Comparison of ENCODE assay signal across 8 cellular contexts in genomic region chr3:150410311-150411105, GRCh38. TPM values are rescaled to one million over a fixed set of nuclear protein-coding genes. Genes with fewer than 3 reads are reported as not detected.
DNase-seq lines count a peak whose midpoint lies in the region; ATAC-seq and TF ChIP-seq lines count a peak whose summit lies in the region.

No MANE protein-coding gene starts in this region.

- H3K4me1 ChIP-seq in CD8-positive, alpha-beta memory T cell (ENCODE audit: insufficient read depth, low read length), result peaks cover 48% of the 10 kb centered on the region
- H3K4me1 ChIP-seq in SJCRH30 (peaks cover 12% of the 10 kb centered on the region), adrenal gland (replicated peaks in 1 of 2) (peaks cover 29 to 52% of the 10 kb centered on the region in 2 donors), heart left ventricle (peaks cover 0 to 52% (median 30%) of the 10 kb centered on the region in 12 donors), parathyroid adenoma (peaks cover 9% of the 10 kb centered on the region)

- peak; percentile 9 to 51 (median 21) for DNase-seq in CD8-positive, alpha-beta memory T cell
- DNase-seq in HFF-Myc (ENCODE audit: extremely low read depth, low read depth) (no peak), SJCRH30 (peak; percentile 56 to 67), adrenal gland (peak; percentile 40 to 79 (median 60)), heart left ventricle (peak; percentile 44 to 74 (median 47)), NCI-H128 (lab: John Stamatoyannopoulos, UW; ENCODE audit: unreplicated experiment) (no peak)

- peak overlapping the region; percentile 23 for H2AFZ ChIP-seq in parathyroid adenoma

- peak overlapping the region; percentile 91 for H3K27ac ChIP-seq in CD8-positive, alpha-beta memory T cell (ENCODE audit: low read depth, low read length)
- H3K27ac ChIP-seq in SJCRH30, result peak overlapping the region; percentile 95
- peak overlapping the region; percentile 98 to 100 (median 99) for H3K27ac ChIP-seq in adrenal gland
- H3K27ac ChIP-seq in heart left ventricle, result peak overlapping the region; percentile 96 to 100 (median 99)
- H3K27ac ChIP-seq in parathyroid adenoma, result peak overlapping the region; percentile 98

- 0% methylated on average over 18 to 68 of the region's 68 CpGs for WGBS in adrenal gland, 4 donors
- WGBS in heart left ventricle, 4 donors, result 0 to 1% (median 0%) methylated on average over 22 to 68 of the region's 68 CpGs

- no peaks in the 10 kb centered on the region for H3K27me3 ChIP-seq in CD8-positive, alpha-beta memory T cell (ENCODE audit: insufficient read depth, low read length, poor library complexity, severe bottlenecking)
- H3K27me3 ChIP-seq in SJCRH30, result no peaks in the 10 kb centered on the region
- H3K27me3 ChIP-seq in adrenal gland, result no peaks in the 10 kb centered on the region
- no peaks in the 10 kb centered on the region for H3K27me3 ChIP-seq in heart left ventricle
- H3K27me3 ChIP-seq in parathyroid adenoma (ENCODE audit: control insufficient read depth, insufficient read depth, low read length), result no peaks in the 10 kb centered on the region

- peak in 3 of 4 donors; percentile 5 to 8 (median 6) for ATAC-seq in heart left ventricle
- no peak for ATAC-seq in GM21423 (IDR thresholded peaks at IDR 0.05; ENCODE audit: unreplicated experiment)

- TF ChIP-seq POLR2A in adrenal gland (IDR thresholded peaks at IDR 0.05) (no peak), heart left ventricle (IDR thresholded peaks at IDR 0.05) (no peak)

- H3K27me3 Mint-ChIP-seq in CD8-positive, alpha-beta memory T cell, result peaks cover 0 to 2% of the 10 kb centered on the region in 2 donors

- peaks cover 0 to 41% (median 0%) of the 10 kb centered on the region in 3 donors for H3K36me3 Mint-ChIP-seq in CD8-positive, alpha-beta memory T cell

- H3K27ac Mint-ChIP-seq in CD8-positive, alpha-beta memory T cell, result peak overlapping the region in 7 of 8 donors; percentile 69 to 93 (median 89)

- peaks cover 55 to 61% (median 58%) of the 10 kb centered on the region in 3 donors for H3K4me1 Mint-ChIP-seq in CD8-positive, alpha-beta memory T cell

- no peaks in the 10 kb centered on the region for H3K9me3 ChIP-seq in CD8-positive, alpha-beta memory T cell (ENCODE audit: low read length)
- H3K9me3 ChIP-seq in SJCRH30 (replicated peaks) (no peaks in the 10 kb centered on the region), adrenal gland (replicated peaks in 1 of 3) (no peaks in the 10 kb centered on the region), heart left ventricle (no peaks in the 10 kb centered on the region), parathyroid adenoma (ENCODE audit: control insufficient read depth, low read length) (no peaks in the 10 kb centered on the region)

- CTCF ChIA-PET in CD8-positive, alpha-beta memory T cell (lab: Charles Lee), result interaction anchor here (0.8 to 4.2 kb wide), 12 partner anchors 8 to 351 kb away, joined by 3 to 29 read pairs (median 4); no protein-coding TSS in a partner anchor

- peak overlapping the region; percentile 84 for H3K4me2 ChIP-seq in parathyroid adenoma (ENCODE audit: low read length)

- POLR2A ChIA-PET in CD8-positive, alpha-beta memory T cell (lab: Charles Lee), result interaction anchor here (1.0 to 3.5 kb wide), 5 partner anchors 47 to 353 kb away, joined by 3 to 35 read pairs (median 4); partner anchors contain the start of genes EIF2A, ERICH6, SERP1 and SIAH2

- H3K9ac ChIP-seq in parathyroid adenoma, result peak overlapping the region; percentile 24

- H3K36me3 ChIP-seq in CD8-positive, alpha-beta memory T cell (ENCODE audit: insufficient read depth, low read length), result no peaks in the 10 kb centered on the region
- H3K36me3 ChIP-seq in SJCRH30 (peaks cover 45% of the 10 kb centered on the region), adrenal gland (replicated peaks in 1 of 2) (no peaks in the 10 kb centered on the region), heart left ventricle (peaks cover 0 to 5% (median 0%) of the 10 kb centered on the region in 9 donors), parathyroid adenoma (ENCODE audit: control insufficient read depth, insufficient read depth, low read length) (no peaks in the 10 kb centered on the region)

- no peaks in the 10 kb centered on the region for H3K9me3 Mint-ChIP-seq in CD8-positive, alpha-beta memory T cell

- TF ChIP-seq CTCF in HFF-Myc (IDR thresholded peaks at IDR 0.05; ENCODE audit: low read depth, low read length, missing control alignments), result no peak
- no peak for TF ChIP-seq CTCF in adrenal gland (IDR thresholded peaks at IDR 0.05)
- no peak for TF ChIP-seq CTCF in heart left ventricle (IDR thresholded peaks at IDR 0.05)
- no peak for TF ChIP-seq CTCF in parathyroid adenoma (IDR thresholded peaks at IDR 0.05)

- H3K79me2 ChIP-seq in parathyroid adenoma, result peaks cover 39% of the 10 kb centered on the region

- peak overlapping the region; percentile 86 to 100 (median 97) for H3K4me3 Mint-ChIP-seq in CD8-positive, alpha-beta memory T cell

- H3K4me3 ChIP-seq in CD8-positive, alpha-beta memory T cell (ENCODE audit: low read length), result peak overlapping the region; percentile 94
- H3K4me3 ChIP-seq in HFF-Myc (replicated peaks; ENCODE audit: low read depth, low read length) (peak overlapping the region; percentile 78), SJCRH30 (peak overlapping the region; percentile 84), adrenal gland (peak overlapping the region; percentile 27 to 84 (median 64)), heart left ventricle (peak overlapping the region; percentile 71 to 92 (median 86)), parathyroid adenoma (ENCODE audit: low read depth, low read length) (peak overlapping the region; percentile 80)

- intact Hi-C loops in adrenal gland (cut with DNase I), result loop anchor here in 1 of 2 donors (10.0 kb wide), 1 partner anchor 84 kb away; no protein-coding TSS in a partner anchor
- intact Hi-C loops in heart left ventricle (cut with DNase I), result loop anchor here in 9 of 10 donors (2.0 to 10.0 kb wide), 11 partner anchors 38 to 186 kb away; no protein-coding TSS in a partner anchor

RNA-seq across cellular contexts. Expression of gene TSC22D2, which starts 2.4 kb away (rescaled TPM):
- total RNA-seq in CD8-positive, alpha-beta memory T cell, result 10 to 100 TPM; 20.9 to 22.3 TPM
- polyA plus RNA-seq in CD8-positive, alpha-beta memory T cell, result 11.9 TPM
- total RNA-seq in SJCRH30 (2014; rRNA removed; shearing (Covaris generic)), result 37.1 and 44.5 TPM in 2 replicates
- 10 to 100 TPM in 7 of 8 donors, 1 to 10 TPM in 1; 8.3 to 22.6 (median 19.1) TPM for total RNA-seq in adrenal gland
- 10 to 100 TPM; 11.9 to 16.7 (median 15.8) TPM for polyA plus RNA-seq in adrenal gland
- 10 to 100 TPM; 12.7 to 55.8 (median 32.6) TPM for total RNA-seq in heart left ventricle
- polyA plus RNA-seq in heart left ventricle, result 10 to 100 TPM; 11.5 to 22.6 TPM

Comparison
In these comparisons a context has a peak if more than half of its experiments do, and no peak if none do; other contexts are left out.
1. DNase-seq: peak in CD8-positive, alpha-beta memory T cell (5 of 5), SJCRH30 (2 of 2), adrenal gland (7 of 7) and heart left ventricle (5 of 5); none in HFF-Myc (single experiment) and NCI-H128 (single experiment).
2. Peak in every context shown above with its lines, with median percentiles within 50 percentile points of each other: H3K27ac ChIP-seq and H3K4me3 ChIP-seq.